In genomic region chr2:23283-23682, GRCh38 we compare ENCODE assay signal across 2 cellular contexts.
TF ChIP-seq lines count a peak whose summit lies in the region.

No MANE protein-coding gene starts in this region.

TF ChIP-seq in liver, 16 proteins besides CTCF, POLR2A, EP300 and RAD21 (continued from another document):
- TF ChIP-seq REST (IDR thresholded peaks at IDR 0.05) (peak; percentile 57), MAX (IDR thresholded peaks at IDR 0.05) (peak; percentile 53), HNF4A (conservative IDR thresholded peaks at IDR 0.05) (peak; percentile 75 to 86), RXRA (IDR thresholded peaks at IDR 0.05) (peak; percentile 76 to 88), YY1 (IDR thresholded peaks at IDR 0.05) (peak; percentile 60), TAF1 (conservative IDR thresholded peaks at IDR 0.05) (no peak), SP1 (IDR thresholded peaks at IDR 0.05) (peak; percentile 89), GABPA (IDR thresholded peaks at IDR 0.05 in 1 of 2, conservative IDR thresholded peaks at IDR 0.05 in 1 of 2) (peak in 1 of 2 donors; percentile 24), FOXA2 (IDR thresholded peaks at IDR 0.05) (peak; percentile 77), EGR1 (IDR thresholded peaks at IDR 0.05; ENCODE audit: low read depth in 2 of 2) (peak in 1 of 2 donors; percentile 79), HNF4G (IDR thresholded peaks at IDR 0.05) (peak; percentile 26)
- TF ChIP-seq, protein P1, sequence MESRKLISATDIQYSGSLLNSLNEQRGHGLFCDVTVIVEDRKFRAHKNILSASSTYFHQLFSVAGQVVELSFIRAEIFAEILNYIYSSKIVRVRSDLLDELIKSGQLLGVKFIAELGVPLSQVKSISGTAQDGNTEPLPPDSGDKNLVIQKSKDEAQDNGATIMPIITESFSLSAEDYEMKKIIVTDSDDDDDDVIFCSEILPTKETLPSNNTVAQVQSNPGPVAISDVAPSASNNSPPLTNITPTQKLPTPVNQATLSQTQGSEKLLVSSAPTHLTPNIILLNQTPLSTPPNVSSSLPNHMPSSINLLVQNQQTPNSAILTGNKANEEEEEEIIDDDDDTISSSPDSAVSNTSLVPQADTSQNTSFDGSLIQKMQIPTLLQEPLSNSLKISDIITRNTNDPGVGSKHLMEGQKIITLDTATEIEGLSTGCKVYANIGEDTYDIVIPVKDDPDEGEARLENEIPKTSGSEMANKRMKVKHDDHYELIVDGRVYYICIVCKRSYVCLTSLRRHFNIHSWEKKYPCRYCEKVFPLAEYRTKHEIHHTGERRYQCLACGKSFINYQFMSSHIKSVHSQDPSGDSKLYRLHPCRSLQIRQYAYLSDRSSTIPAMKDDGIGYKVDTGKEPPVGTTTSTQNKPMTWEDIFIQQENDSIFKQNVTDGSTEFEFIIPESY (IDR thresholded peaks at IDR 0.05), result no peak

TF ChIP-seq in HepG2, 621 proteins besides CTCF, POLR2A, EP300 and RAD21 (continued from another document):
- TF ChIP-seq HIC2 (CRISPR knock-in tag; IDR thresholded peaks at IDR 0.05; ENCODE audit: low read depth) (no peak), GABPA (IDR thresholded peaks at IDR 0.05; ENCODE audit: low read depth, low read length) (no peak), GABPA (CRISPR knock-in tag; IDR thresholded peaks at IDR 0.05; ENCODE audit: low read depth) (no peak), ZNF496 (CRISPR knock-in tag; IDR thresholded peaks at IDR 0.05; ENCODE audit: insufficient replicate concordance) (no peak), XRCC5 (optimal IDR thresholded peaks at IDR 0.05; ENCODE audit: low read length) (no peak), POGK (CRISPR knock-in tag; conservative IDR thresholded peaks at IDR 0.05) (no peak)
- TF ChIP-seq, protein P2, sequence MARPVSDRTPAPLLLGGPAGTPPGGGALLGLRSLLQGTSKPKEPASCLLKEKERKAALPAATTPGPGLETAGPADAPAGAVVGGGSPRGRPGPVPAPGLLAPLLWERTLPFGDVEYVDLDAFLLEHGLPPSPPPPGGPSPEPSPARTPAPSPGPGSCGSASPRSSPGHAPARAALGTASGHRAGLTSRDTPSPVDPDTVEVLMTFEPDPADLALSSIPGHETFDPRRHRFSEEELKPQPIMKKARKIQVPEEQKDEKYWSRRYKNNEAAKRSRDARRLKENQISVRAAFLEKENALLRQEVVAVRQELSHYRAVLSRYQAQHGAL (CRISPR knock-in tag; IDR thresholded peaks at IDR 0.05; ENCODE audit: not compliant biosample characterization), result no peak
